18 cellular contexts compared by ENCODE assay signal in the genomic region with DNA sequence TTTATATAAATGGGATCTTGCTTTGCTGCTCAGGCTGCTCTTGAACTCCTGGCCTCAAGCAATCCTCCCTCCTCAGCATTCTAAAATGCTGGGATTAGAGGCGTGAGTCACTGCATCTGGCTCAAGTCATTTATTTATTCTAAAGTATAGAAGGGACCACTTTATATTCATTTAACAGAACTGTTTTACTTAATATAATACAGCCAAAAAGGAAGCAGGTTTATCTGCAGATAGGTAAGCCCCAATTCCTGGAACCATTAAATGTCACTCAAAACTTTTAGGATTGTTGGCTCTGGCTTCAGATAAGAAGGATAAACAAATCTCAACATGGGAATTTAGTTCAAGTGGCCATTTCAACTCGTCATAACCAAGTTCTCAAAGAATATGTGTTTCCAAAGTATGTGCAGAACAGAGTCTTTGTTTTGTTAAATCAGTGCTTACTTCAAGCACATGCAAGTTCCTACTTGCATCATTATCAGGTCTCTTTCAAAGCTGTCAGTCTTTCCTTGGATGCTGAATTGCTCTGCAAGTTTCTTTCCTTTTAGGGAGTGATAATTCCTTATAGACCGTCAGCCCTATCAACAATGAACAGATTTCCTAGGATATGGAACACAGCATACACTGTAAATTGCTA.
DNase-seq lines count a peak whose midpoint lies in the region; ATAC-seq and TF ChIP-seq lines count a peak whose summit lies in the region.
"Had no signal": no experiment of that assay in that cellular context is flagged by ENCODE, and none has a peak within 500 bp of the region (broad histone marks: within the 10 kb centered on the region; RNA-seq: fewer than 3 reads in every experiment).

No MANE protein-coding gene starts in this region.

- H3K27ac ChIP-seq in HEK293 (ENCODE audit: extremely low read depth, low read depth, low read length): no peak overlapping the region
- H3K27ac ChIP-seq: brain microvascular endothelial cell, hepatocyte, ovary, suprapubic skin had no signal

- ATAC-seq in HG02973 (IDR thresholded peaks at IDR 0.05; ENCODE audit: unreplicated experiment) (no peak), GM19397 (IDR thresholded peaks at IDR 0.05; ENCODE audit: unreplicated experiment) (no peak)

- H3K36me3 ChIP-seq in HEK293 (ENCODE audit: control insufficient read depth in 2 of 2, insufficient read depth in 1 of 2, low read length in 2 of 2): peaks cover 0 to 4% of the 10 kb centered on the region in 2 experiments; a peak in 1 of 3 replicates
- H3K36me3 ChIP-seq: brain microvascular endothelial cell, ovary, suprapubic skin had no signal

- H3K9me3 ChIP-seq in HEK293 (ENCODE audit: control insufficient read depth, insufficient read depth, low read depth, low read length): no peaks in the 10 kb centered on the region
- H3K9me3 ChIP-seq: ovary, suprapubic skin had no signal

- peak; percentile 37 for DNase-seq in SK-MEL-5 (ENCODE audit: low read depth, low spot score)
- DNase-seq in fibroblast of villous mesenchyme (ENCODE audit: low read depth): peak; percentile 59
- DNase-seq in retinal pigment epithelial cell (ENCODE audit: low read depth): peak; percentile 30
- no peak for DNase-seq in T-helper 1 cell
- DNase-seq in SW480 (ENCODE audit: low spot score): no peak
- DNase-seq: activated CD4-positive, alpha-beta T cell treated with anti-CD3 and anti-CD28 coated beads, Interleukin-2, amount 50 U/mL, for 4 hours; activated naive CD4-positive, alpha-beta T cell; activated T-cell treated with anti-CD3 and anti-CD28 coated beads for 4 hours; brain microvascular endothelial cell; GDM1; kidney; NCI-H526 treated with DMSO at 0.1 percent for 48 hours; ovary had no signal

- TF ChIP-seq CTCF in HEK293 (tag by site-specific recombination; IDR thresholded peaks at IDR 0.05) (no peak), fibroblast of villous mesenchyme (IDR thresholded peaks at IDR 0.05; ENCODE audit: insufficient read depth, low read depth, low read length) (no peak), retinal pigment epithelial cell (conservative IDR thresholded peaks at IDR 0.05; ENCODE audit: low read depth, low read length) (no peak)

- H3K4me3 ChIP-seq in HEK293 (ENCODE audit: low read depth, low read length) (no peak overlapping the region), fibroblast of villous mesenchyme (ENCODE audit: low read depth, low read length) (no peak overlapping the region), retinal pigment epithelial cell (ENCODE audit: low read length) (no peak overlapping the region)
- H3K4me3 ChIP-seq: hepatocyte, ovary, suprapubic skin had no signal

- POLR2A ChIA-PET in HEK293 (lab: Yijun Ruan, JAX): no interaction called here

- H3K4me1 ChIP-seq in HEK293 (ENCODE audit: control insufficient read depth, insufficient read depth, low read length): peaks cover 16% of the 10 kb centered on the region; the same call in 1 of the 2 replicates

- in situ Hi-C loops in SK-MEL-5 (cut with HindIII; ENCODE audit: low pct_unique_long_range_greater_than_20kb, low sequenced_read_pairs): no loop called here

- CTCF ChIA-PET in HEK293 (lab: Yijun Ruan, JAX): interaction anchor here (0.6 to 1.3 kb wide), 2 partner anchors 32 to 67 kb away, joined by 3 to 6 read pairs; no protein-coding TSS in a partner anchor

TF ChIP-seq in HEK293, 187 proteins besides CTCF, POLR2A, EP300 and RAD21 (continues in another document):
- TF ChIP-seq ZNF146 (tag by site-specific recombination; IDR thresholded peaks at IDR 0.05): no peak
- TF ChIP-seq KLF8 (tag by site-specific recombination; IDR thresholded peaks at IDR 0.05): no peak
- TF ChIP-seq, protein P1, sequence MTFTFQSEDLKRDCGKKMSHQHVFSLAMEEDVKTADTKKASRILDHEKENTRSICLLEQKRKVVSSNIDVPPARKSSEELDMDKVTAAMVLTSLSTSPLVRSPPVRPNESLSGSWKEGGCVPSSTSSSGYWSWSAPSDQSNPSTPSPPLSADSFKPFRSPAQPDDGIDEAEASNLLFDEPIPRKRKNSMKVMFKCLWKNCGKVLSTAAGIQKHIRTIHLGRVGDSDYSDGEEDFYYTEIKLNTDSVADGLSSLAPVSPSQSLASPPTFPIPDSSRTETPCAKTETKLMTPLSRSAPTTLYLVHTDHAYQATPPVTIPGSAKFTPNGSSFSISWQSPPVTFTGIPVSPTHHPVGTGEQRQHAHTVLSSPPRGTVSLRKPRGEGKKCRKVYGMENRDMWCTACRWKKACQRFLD (tag by site-specific recombination; IDR thresholded peaks at IDR 0.05): no peak
- no peak for TF ChIP-seq ZNF133 (tag by site-specific recombination; IDR thresholded peaks at IDR 0.05)
- TF ChIP-seq ZNF585B (tag by site-specific recombination; IDR thresholded peaks at IDR 0.05): no peak
- TF ChIP-seq, protein P2, sequence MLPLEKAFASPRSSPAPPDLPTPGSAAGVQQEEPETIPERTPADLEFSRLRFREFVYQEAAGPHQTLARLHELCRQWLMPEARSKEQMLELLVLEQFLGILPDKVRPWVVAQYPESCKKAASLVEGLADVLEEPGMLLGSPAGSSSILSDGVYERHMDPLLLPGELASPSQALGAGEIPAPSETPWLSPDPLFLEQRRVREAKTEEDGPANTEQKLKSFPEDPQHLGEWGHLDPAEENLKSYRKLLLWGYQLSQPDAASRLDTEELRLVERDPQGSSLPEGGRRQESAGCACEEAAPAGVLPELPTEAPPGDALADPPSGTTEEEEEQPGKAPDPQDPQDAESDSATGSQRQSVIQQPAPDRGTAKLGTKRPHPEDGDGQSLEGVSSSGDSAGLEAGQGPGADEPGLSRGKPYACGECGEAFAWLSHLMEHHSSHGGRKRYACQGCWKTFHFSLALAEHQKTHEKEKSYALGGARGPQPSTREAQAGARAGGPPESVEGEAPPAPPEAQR (tag by site-specific recombination; IDR thresholded peaks at IDR 0.05): no peak
- no peak for TF ChIP-seq ZNF266 (tag by site-specific recombination; IDR thresholded peaks at IDR 0.05; ENCODE audit: low read depth)
- TF ChIP-seq ZNF529 (tag by site-specific recombination; IDR thresholded peaks at IDR 0.05; ENCODE audit: insufficient replicate concordance): no peak
- no peak for TF ChIP-seq ZNF621 (tag by site-specific recombination; IDR thresholded peaks at IDR 0.05)
- TF ChIP-seq, protein P3, sequence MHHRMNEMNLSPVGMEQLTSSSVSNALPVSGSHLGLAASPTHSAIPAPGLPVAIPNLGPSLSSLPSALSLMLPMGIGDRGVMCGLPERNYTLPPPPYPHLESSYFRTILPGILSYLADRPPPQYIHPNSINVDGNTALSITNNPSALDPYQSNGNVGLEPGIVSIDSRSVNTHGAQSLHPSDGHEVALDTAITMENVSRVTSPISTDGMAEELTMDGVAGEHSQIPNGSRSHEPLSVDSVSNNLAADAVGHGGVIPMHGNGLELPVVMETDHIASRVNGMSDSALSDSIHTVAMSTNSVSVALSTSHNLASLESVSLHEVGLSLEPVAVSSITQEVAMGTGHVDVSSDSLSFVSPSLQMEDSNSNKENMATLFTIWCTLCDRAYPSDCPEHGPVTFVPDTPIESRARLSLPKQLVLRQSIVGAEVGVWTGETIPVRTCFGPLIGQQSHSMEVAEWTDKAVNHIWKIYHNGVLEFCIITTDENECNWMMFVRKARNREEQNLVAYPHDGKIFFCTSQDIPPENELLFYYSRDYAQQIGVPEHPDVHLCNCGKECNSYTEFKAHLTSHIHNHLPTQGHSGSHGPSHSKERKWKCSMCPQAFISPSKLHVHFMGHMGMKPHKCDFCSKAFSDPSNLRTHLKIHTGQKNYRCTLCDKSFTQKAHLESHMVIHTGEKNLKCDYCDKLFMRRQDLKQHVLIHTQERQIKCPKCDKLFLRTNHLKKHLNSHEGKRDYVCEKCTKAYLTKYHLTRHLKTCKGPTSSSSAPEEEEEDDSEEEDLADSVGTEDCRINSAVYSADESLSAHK (tag by site-specific recombination; IDR thresholded peaks at IDR 0.05): no peak
- TF ChIP-seq OSR2 (tag by site-specific recombination; IDR thresholded peaks at IDR 0.05): peak; percentile 70
- TF ChIP-seq, protein P4, sequence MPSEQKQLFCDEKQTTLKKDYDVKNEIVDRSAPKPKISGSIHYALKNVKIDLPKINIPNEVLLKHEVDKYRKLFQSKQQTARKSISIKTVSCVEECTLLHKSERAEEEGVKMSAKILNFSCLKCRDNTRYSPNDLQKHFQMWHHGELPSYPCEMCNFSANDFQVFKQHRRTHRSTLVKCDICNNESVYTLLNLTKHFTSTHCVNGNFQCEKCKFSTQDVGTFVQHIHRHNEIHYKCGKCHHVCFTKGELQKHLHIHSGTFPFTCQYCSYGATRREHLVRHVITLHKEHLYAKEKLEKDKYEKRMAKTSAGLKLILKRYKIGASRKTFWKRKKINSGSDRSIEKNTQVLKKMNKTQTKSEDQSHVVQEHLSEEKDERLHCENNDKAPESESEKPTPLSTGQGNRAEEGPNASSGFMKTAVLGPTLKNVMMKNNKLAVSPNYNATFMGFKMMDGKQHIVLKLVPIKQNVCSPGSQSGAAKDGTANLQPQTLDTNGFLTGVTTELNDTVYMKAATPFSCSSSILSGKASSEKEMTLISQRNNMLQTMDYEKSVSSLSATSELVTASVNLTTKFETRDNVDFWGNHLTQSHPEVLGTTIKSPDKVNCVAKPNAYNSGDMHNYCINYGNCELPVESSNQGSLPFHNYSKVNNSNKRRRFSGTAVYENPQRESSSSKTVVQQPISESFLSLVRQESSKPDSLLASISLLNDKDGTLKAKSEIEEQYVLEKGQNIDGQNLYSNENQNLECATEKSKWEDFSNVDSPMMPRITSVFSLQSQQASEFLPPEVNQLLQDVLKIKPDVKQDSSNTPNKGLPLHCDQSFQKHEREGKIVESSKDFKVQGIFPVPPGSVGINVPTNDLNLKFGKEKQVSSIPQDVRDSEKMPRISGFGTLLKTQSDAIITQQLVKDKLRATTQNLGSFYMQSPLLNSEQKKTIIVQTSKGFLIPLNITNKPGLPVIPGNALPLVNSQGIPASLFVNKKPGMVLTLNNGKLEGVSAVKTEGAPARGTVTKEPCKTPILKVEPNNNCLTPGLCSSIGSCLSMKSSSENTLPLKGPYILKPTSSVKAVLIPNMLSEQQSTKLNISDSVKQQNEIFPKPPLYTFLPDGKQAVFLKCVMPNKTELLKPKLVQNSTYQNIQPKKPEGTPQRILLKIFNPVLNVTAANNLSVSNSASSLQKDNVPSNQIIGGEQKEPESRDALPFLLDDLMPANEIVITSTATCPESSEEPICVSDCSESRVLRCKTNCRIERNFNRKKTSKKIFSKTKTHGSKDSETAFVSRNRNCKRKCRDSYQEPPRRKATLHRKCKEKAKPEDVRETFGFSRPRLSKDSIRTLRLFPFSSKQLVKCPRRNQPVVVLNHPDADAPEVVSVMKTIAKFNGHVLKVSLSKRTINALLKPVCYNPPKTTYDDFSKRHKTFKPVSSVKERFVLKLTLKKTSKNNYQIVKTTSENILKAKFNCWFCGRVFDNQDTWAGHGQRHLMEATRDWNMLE (tag by site-specific recombination; conservative IDR thresholded peaks at IDR 0.05; ENCODE audit: low read depth): no peak
- TF ChIP-seq ZNF112 (tag by site-specific recombination; IDR thresholded peaks at IDR 0.05): no peak
- no peak for TF ChIP-seq HOXD13 (CRISPR knock-in tag; IDR thresholded peaks at IDR 0.05; ENCODE audit: borderline replicate concordance)

Comparison
In these comparisons a context has a peak if more than half of its experiments do, and no peak if none do; other contexts are left out.
1. DNase-seq: peak in SK-MEL-5 (single experiment), fibroblast of villous mesenchyme (single experiment) and retinal pigment epithelial cell (single experiment); none in T-helper 1 cell (0 of 5) and SW480 (single experiment).